1 cellular context compared by ENCODE assay signal in the genomic region with DNA sequence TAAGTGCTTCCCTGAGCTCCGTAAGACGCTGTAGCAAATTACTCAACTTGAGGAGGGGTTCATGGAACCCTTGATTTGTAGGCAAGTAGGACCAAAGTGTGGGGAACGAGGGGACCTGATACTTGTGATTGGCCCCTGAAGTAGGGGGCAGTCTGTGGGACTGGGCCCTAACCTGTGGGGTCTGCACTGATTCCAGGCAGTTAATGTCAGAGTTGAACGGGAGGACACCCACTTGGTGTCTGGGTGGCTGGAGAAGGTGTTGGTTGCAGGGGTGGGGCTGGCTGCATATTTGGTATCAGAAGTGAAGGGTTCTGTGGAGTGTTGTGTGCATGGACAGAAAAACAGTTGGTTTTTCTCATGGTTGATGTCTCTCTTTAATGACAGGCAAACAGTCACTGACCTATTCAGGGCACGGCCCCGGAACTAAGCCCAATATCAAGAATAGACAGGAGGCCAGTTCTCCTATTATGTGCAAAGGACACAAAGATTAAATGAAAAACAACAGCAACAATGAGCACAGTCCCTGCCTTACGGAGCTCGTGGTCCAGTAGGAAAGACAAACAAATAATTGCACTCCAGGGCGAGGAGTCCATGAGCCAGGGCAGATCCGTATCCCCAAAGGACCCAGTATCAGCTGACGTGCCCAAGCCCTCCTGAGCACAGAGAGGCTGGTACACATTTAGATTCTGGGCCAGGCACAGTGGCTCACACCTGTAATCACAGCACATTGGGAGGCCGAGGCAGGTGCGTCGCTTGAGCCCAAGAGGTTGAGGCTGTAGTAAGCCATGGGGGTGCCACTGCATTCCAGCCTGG.
TF ChIP-seq lines count a peak whose summit lies in the region.

No MANE protein-coding gene starts in this region.

TF ChIP-seq in HepG2, 621 proteins besides CTCF, POLR2A, EP300 and RAD21 (continued from another document and continues in another):
- TF ChIP-seq THYN1 (CRISPR knock-in tag; IDR thresholded peaks at IDR 0.05; ENCODE audit: borderline replicate concordance, low read depth) (no peak), PRDM10 (CRISPR knock-in tag; IDR thresholded peaks at IDR 0.05; ENCODE audit: low read depth) (0 out of 2 replicates have a peak, but pooled peaks have one; percentile 27), ZNF772 (CRISPR knock-in tag; IDR thresholded peaks at IDR 0.05) (peak; percentile 61; the same call in 1 of the 2 replicates), DNMT3B (CRISPR knock-in tag; conservative IDR thresholded peaks at IDR 0.05) (no peak), ZSCAN31 (CRISPR knock-in tag; IDR thresholded peaks at IDR 0.05; ENCODE audit: low read depth) (peak; percentile 87), ZNF672 (CRISPR knock-in tag; IDR thresholded peaks at IDR 0.05) (no peak), FOXP4 (CRISPR knock-in tag; IDR thresholded peaks at IDR 0.05) (peak; percentile 97), SMC3 (IDR thresholded peaks at IDR 0.05; ENCODE audit: low read length) (no peak), MNT (IDR thresholded peaks at IDR 0.05) (peak; percentile 79), SMARCC2 (IDR thresholded peaks at IDR 0.05) (0 out of 2 replicates have a peak, but pooled peaks have one; percentile 15), ZNF335 (CRISPR knock-in tag; IDR thresholded peaks at IDR 0.05) (no peak; the same call in 1 of the 2 replicates), LCORL (IDR thresholded peaks at IDR 0.05) (no peak), LCORL (CRISPR knock-in tag; IDR thresholded peaks at IDR 0.05) (peak; percentile 85), ZBTB1 (CRISPR knock-in tag; IDR thresholded peaks at IDR 0.05; ENCODE audit: borderline replicate concordance) (no peak), IRF2 (CRISPR knock-in tag; IDR thresholded peaks at IDR 0.05) (peak; percentile 91), PAWR (CRISPR knock-in tag; IDR thresholded peaks at IDR 0.05; ENCODE audit: borderline replicate concordance) (no peak), ONECUT2 (CRISPR knock-in tag; IDR thresholded peaks at IDR 0.05) (no peak), JARID2 (CRISPR knock-in tag; IDR thresholded peaks at IDR 0.05; ENCODE audit: insufficient replicate concordance) (peak; percentile 53), ZNF784 (CRISPR knock-in tag; IDR thresholded peaks at IDR 0.05; ENCODE audit: borderline replicate concordance) (peak; percentile 14; the same call in 1 of the 2 replicates), GATA4 (IDR thresholded peaks at IDR 0.05; ENCODE audit: borderline replicate concordance, low read depth) (no peak), CBX1 (IDR thresholded peaks at IDR 0.05; ENCODE audit: low read depth) (no peak), ATF6 (CRISPR knock-in tag; conservative IDR thresholded peaks at IDR 0.05) (0 out of 2 replicates have a peak, but pooled peaks have one; percentile 86), ZBTB33 (CRISPR knock-in tag; IDR thresholded peaks at IDR 0.05) (no peak), MEF2D (CRISPR knock-in tag; IDR thresholded peaks at IDR 0.05) (peak; percentile 60), GABPB1 (CRISPR knock-in tag; IDR thresholded peaks at IDR 0.05) (peak; percentile 23; the same call in 1 of the 2 replicates)
- TF ChIP-seq, protein P1, sequence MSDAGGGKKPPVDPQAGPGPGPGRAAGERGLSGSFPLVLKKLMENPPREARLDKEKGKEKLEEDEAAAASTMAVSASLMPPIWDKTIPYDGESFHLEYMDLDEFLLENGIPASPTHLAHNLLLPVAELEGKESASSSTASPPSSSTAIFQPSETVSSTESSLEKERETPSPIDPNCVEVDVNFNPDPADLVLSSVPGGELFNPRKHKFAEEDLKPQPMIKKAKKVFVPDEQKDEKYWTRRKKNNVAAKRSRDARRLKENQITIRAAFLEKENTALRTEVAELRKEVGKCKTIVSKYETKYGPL (CRISPR knock-in tag; IDR thresholded peaks at IDR 0.05), result no peak
- TF ChIP-seq, protein P2, sequence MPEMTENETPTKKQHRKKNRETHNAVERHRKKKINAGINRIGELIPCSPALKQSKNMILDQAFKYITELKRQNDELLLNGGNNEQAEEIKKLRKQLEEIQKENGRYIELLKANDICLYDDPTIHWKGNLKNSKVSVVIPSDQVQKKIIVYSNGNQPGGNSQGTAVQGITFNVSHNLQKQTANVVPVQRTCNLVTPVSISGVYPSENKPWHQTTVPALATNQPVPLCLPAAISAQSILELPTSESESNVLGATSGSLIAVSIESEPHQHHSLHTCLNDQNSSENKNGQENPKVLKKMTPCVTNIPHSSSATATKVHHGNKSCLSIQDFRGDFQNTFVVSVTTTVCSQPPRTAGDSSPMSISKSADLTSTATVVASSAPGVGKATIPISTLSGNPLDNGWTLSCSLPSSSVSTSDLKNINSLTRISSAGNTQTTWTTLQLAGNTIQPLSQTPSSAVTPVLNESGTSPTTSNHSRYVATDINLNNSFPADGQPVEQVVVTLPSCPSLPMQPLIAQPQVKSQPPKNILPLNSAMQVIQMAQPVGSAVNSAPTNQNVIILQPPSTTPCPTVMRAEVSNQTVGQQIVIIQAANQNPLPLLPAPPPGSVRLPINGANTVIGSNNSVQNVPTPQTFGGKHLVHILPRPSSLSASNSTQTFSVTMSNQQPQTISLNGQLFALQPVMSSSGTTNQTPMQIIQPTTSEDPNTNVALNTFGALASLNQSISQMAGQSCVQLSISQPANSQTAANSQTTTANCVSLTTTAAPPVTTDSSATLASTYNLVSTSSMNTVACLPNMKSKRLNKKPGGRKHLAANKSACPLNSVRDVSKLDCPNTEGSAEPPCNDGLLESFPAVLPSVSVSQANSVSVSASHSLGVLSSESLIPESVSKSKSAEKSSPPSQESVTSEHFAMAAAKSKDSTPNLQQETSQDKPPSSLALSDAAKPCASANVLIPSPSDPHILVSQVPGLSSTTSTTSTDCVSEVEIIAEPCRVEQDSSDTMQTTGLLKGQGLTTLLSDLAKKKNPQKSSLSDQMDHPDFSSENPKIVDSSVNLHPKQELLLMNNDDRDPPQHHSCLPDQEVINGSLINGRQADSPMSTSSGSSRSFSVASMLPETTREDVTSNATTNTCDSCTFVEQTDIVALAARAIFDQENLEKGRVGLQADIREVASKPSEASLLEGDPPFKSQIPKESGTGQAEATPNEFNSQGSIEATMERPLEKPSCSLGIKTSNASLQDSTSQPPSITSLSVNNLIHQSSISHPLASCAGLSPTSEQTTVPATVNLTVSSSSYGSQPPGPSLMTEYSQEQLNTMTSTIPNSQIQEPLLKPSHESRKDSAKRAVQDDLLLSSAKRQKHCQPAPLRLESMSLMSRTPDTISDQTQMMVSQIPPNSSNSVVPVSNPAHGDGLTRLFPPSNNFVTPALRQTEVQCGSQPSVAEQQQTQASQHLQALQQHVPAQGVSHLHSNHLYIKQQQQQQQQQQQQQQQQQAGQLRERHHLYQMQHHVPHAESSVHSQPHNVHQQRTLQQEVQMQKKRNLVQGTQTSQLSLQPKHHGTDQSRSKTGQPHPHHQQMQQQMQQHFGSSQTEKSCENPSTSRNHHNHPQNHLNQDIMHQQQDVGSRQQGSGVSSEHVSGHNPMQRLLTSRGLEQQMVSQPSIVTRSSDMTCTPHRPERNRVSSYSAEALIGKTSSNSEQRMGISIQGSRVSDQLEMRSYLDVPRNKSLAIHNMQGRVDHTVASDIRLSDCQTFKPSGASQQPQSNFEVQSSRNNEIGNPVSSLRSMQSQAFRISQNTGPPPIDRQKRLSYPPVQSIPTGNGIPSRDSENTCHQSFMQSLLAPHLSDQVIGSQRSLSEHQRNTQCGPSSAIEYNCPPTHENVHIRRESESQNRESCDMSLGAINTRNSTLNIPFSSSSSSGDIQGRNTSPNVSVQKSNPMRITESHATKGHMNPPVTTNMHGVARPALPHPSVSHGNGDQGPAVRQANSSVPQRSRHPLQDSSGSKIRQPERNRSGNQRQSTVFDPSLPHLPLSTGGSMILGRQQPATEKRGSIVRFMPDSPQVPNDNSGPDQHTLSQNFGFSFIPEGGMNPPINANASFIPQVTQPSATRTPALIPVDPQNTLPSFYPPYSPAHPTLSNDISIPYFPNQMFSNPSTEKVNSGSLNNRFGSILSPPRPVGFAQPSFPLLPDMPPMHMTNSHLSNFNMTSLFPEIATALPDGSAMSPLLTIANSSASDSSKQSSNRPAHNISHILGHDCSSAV (CRISPR knock-in tag; IDR thresholded peaks at IDR 0.05; ENCODE audit: borderline replicate concordance), result no peak
